Comparison of ENCODE assay signal across 1 cellular context in genomic region chrX:15673970-15674369, GRCh38.
TF ChIP-seq lines count a peak whose summit lies in the region.

No MANE protein-coding gene starts in this region.

TF ChIP-seq in WTC11, 78 proteins besides CTCF, POLR2A, EP300 and RAD21 (continued from another document):
- TF ChIP-seq E2F1 (CRISPR knock-in tag; IDR thresholded peaks at IDR 0.05) (no peak), NR2C2 (CRISPR knock-in tag; IDR thresholded peaks at IDR 0.05) (no peak), HMGA2 (CRISPR knock-in tag; IDR thresholded peaks at IDR 0.05) (no peak), GRHL2 (CRISPR knock-in tag; IDR thresholded peaks at IDR 0.05; ENCODE audit: insufficient replicate concordance, severe bottlenecking) (no peak)
